8 cellular contexts compared by ENCODE assay signal in the genomic region with DNA sequence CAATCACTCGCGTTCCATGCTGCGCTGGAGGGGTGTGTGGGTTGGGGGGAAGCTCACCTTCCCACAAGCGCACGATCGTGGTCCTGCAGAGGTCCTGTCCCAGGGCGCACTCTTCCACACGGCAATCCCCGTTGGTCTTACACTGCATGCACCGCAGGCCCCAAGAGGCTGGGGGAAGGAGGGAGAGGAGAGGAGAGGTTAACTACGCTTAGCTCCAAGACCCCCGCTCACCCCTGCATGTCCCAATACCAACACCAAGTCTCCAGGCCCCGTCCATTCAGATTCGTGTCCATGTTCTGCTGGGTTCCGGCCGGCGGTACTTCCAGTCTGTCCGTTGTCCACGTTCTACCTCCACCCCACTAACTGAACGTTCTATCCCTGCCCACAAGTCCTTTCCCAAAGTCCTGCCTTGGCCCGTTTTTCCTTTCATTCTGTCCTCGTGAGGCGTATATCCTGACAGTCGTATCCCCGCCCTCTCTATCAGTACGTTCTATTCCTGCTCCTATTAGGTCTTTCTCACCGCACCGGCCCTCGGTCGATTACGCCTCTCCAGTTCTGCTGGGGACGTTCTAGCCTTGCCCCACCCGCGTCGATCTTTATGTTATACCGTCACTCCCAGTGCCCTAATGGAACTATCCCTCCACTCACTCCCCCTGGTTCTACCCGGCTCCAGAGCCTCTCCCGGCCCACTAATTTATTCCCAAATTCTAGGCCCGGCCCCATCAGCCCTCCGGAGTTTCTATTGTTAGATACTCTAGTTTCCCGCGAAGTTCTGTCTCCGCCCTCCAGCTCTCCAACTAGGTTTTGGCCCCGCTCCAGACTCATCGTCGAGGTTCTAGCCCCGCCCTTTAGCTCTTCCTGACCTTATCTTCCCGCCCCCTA. TPM values are rescaled to one million over a fixed set of nuclear protein-coding genes. Genes with fewer than 3 reads are reported as not detected.
A peak's percentile ranks its signal among the peaks of the same experiment; 100 is the strongest.
DNase-seq lines count a peak whose midpoint lies in the region; ATAC-seq and TF ChIP-seq lines count a peak whose summit lies in the region.

No MANE protein-coding gene starts in this region.

- peak overlapping the region; percentile 79 for H3K4me3 ChIP-seq in left ventricle myocardium inferior

- peaks cover 52% of the 10 kb centered on the region for H3K4me1 Mint-ChIP-seq in activated naive CD4-positive, alpha-beta T cell treated with anti-CD3 and anti-CD28 coated beads for 36 hours (ENCODE audit: low read depth)

- TF ChIP-seq CTCF in left ventricle myocardium inferior (IDR thresholded peaks at IDR 0.05; ENCODE audit: borderline replicate concordance), result no peak

- H3K9me3 Mint-ChIP-seq in activated naive CD4-positive, alpha-beta T cell treated with anti-CD3 and anti-CD28 coated beads for 36 hours, result no peaks in the 10 kb centered on the region

- peak overlapping the region; percentile 97 for H3K27ac ChIP-seq in left ventricle myocardium inferior (replicated peaks)

- H3K9me3 ChIP-seq in left ventricle myocardium inferior (replicated peaks), result no peaks in the 10 kb centered on the region

- H3K36me3 Mint-ChIP-seq in activated naive CD4-positive, alpha-beta T cell treated with anti-CD3 and anti-CD28 coated beads for 36 hours (ENCODE audit: low read depth), result no peaks in the 10 kb centered on the region

- no peaks in the 10 kb centered on the region for H3K27me3 ChIP-seq in left ventricle myocardium inferior (ENCODE audit: low read depth)

- H3K27me3 Mint-ChIP-seq in activated naive CD4-positive, alpha-beta T cell treated with anti-CD3 and anti-CD28 coated beads for 36 hours (ENCODE audit: low read depth), result no peaks in the 10 kb centered on the region

- CTCF ChIA-PET in activated naive CD4-positive, alpha-beta T cell treated with anti-CD3 and anti-CD28 coated beads for 36 hours (lab: Charles Lee), result interaction anchor here (0.6 to 1.9 kb wide), 30 partner anchors 10 to 241 kb away, joined by 3 to 11 read pairs (median 4); no protein-coding TSS in a partner anchor

- ATAC-seq in HG03457 (IDR thresholded peaks at IDR 0.05; ENCODE audit: unreplicated experiment) (no peak), HG02981 (IDR thresholded peaks at IDR 0.05; ENCODE audit: unreplicated experiment) (no peak), HG02885 (IDR thresholded peaks at IDR 0.05; ENCODE audit: poor library complexity, unreplicated experiment) (no peak)

- H3K4me1 ChIP-seq in left ventricle myocardium inferior, result peaks cover 37% of the 10 kb centered on the region

- H3K36me3 ChIP-seq in left ventricle myocardium inferior, result peaks cover 18% of the 10 kb centered on the region

- H3K4me3 Mint-ChIP-seq in activated naive CD4-positive, alpha-beta T cell treated with anti-CD3 and anti-CD28 coated beads for 36 hours, result peak overlapping the region; percentile 82

- intact Hi-C loops in activated naive CD4-positive, alpha-beta T cell treated with anti-CD3 and anti-CD28 coated beads for 36 hours (cut with micrococcal nuclease), result loop anchor here (1.0 to 5.0 kb wide), 14 partner anchors 27 to 203 kb away; a partner anchor contains a TSS
- intact Hi-C loops in left ventricle myocardium inferior (cut with micrococcal nuclease), result no loop called here

- H3K27ac Mint-ChIP-seq in activated naive CD4-positive, alpha-beta T cell treated with anti-CD3 and anti-CD28 coated beads for 36 hours, result peak overlapping the region; percentile 77

- DNase-seq in activated naive CD4-positive, alpha-beta T cell treated with anti-CD3 and anti-CD28 coated beads for 36 hours, result peak; percentile 99
- DNase-seq in activated naive CD4-positive, alpha-beta T cell treated with anti-CD3 and anti-CD28 coated beads, Interleukin-2, amount 50 U/mL, for 16 hours, result no peak
- peak; percentile 17 for DNase-seq in activated CD8-positive, alpha-beta memory T cell treated with anti-CD3 and anti-CD28 coated beads, Interleukin-2, amount 50 U/mL, for 4 hours
- DNase-seq in left ventricle myocardium inferior (peak; percentile 19), retina (peak; percentile 86)

RNA-seq across cellular contexts. Expression of a gene that starts 2.2 kb away (rescaled TPM):
- total RNA-seq in activated naive CD4-positive, alpha-beta T cell treated with anti-CD3 and anti-CD28 coated beads for 36 hours, result 1 to 10 TPM; 7.1 to 7.4 TPM
- total RNA-seq in left ventricle myocardium inferior, result 3.5 TPM

RNA-seq across cellular contexts. Expression of a gene that starts 28.1 kb away (rescaled TPM):
- total RNA-seq in activated naive CD4-positive, alpha-beta T cell treated with anti-CD3 and anti-CD28 coated beads for 36 hours, result under 1 TPM; 0.64 to 0.67 TPM
- 6.9 TPM for total RNA-seq in left ventricle myocardium inferior

RNA-seq across cellular contexts. Expression of a gene that starts 48.1 kb away (rescaled TPM):
- not detected for total RNA-seq in activated naive CD4-positive, alpha-beta T cell treated with anti-CD3 and anti-CD28 coated beads for 36 hours
- total RNA-seq in left ventricle myocardium inferior, result not detected

RNA-seq across cellular contexts. Expression of a gene that starts 48.3 kb away (rescaled TPM):
- total RNA-seq in activated naive CD4-positive, alpha-beta T cell treated with anti-CD3 and anti-CD28 coated beads for 36 hours, result 10 to 100 TPM; 11.4 to 11.8 TPM
- total RNA-seq in left ventricle myocardium inferior, result 32.3 TPM

RNA-seq across cellular contexts. Expression of a gene that starts 55.9 kb away (rescaled TPM):
- total RNA-seq in activated naive CD4-positive, alpha-beta T cell treated with anti-CD3 and anti-CD28 coated beads for 36 hours, result under 1 TPM; 0.21 to 0.27 TPM
- total RNA-seq in left ventricle myocardium inferior, result 0.30 TPM
